Comparison of ENCODE assay signal across 8 cellular contexts in the genomic region with DNA sequence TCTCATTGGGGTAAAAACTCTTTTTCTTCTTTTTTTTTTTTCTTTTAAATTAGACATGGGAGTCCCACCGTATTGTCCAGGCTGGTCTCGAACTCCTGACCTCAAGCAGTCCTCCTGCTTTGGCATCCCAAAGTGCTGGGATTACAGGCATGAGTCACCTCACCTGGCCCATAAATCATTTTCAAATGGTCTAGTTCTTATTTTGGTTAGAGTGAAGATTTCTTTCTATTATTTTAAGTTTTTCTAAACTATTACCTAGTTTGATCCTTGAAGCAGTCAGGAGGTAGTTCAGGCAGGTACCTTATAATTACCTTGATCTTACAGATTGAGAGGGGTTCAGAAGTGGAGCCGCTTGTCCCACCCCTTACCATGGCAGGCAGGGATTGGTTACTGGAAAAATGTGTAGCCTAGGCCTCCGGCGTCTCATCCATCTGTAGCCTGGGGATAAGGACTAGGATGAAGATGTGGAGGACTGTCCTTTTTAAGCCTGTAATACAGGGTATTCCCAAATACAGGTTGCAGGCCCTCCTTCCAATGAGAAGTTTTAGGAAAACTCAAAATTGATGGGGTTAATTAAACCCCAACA. TPM values are rescaled to one million over a fixed set of nuclear protein-coding genes. Genes with fewer than 3 reads are reported as not detected.
A peak's percentile ranks its signal among the peaks of the same experiment; 100 is the strongest.
DNase-seq lines count a peak whose midpoint lies in the region; ATAC-seq and TF ChIP-seq lines count a peak whose summit lies in the region.
"Had no signal": no experiment of that assay in that cellular context is flagged by ENCODE, and none has a peak within 500 bp of the region (broad histone marks: within the 10 kb centered on the region; RNA-seq: fewer than 3 reads in every experiment).

No MANE protein-coding gene starts in this region.

- peaks cover 26 to 32% of the 10 kb centered on the region in 2 donors for H3K36me3 ChIP-seq in duodenal mucosa (ENCODE audit: control insufficient read depth in 1 of 2, insufficient read depth in 2 of 2, low read length in 2 of 2)

- H3K9me3 ChIP-seq in duodenal mucosa (ENCODE audit: control insufficient read depth in 1 of 2, low read length in 2 of 2) = no peaks in the 10 kb centered on the region

- peak overlapping the region; percentile 26 to 65 for H3K9ac ChIP-seq in duodenal mucosa (ENCODE audit: low read depth in 1 of 2, low read length in 2 of 2)

- H3K27me3 ChIP-seq in duodenal mucosa (ENCODE audit: control insufficient read depth in 1 of 2, insufficient read depth in 2 of 2, low read length in 2 of 2) = no peaks in the 10 kb centered on the region

- H3K9me3 Mint-ChIP-seq in osteocyte (ENCODE audit: unreplicated experiment) = no peaks in the 10 kb centered on the region

- H3K4me1 ChIP-seq in duodenal mucosa (ENCODE audit: control insufficient read depth in 1 of 2, insufficient read depth in 2 of 2, low read length in 2 of 2) = peaks cover 31 to 39% of the 10 kb centered on the region in 2 donors

- H3K36me3 Mint-ChIP-seq in osteocyte (ENCODE audit: unreplicated experiment) = peaks cover 7% of the 10 kb centered on the region

- peak overlapping the region; percentile 93 for H3K4me3 ChIP-seq in GM12864 (ENCODE audit: low read depth, low read length)
- peak overlapping the region; percentile 72 for H3K4me3 ChIP-seq in NB4 (ENCODE audit: low read depth, low read length)
- peak overlapping the region in 1 of 2 donors; percentile 14 for H3K4me3 ChIP-seq in duodenal mucosa (ENCODE audit: low read depth in 1 of 2, low read length in 2 of 2)

- no peak for TF ChIP-seq POLR2A in NB4 (IDR thresholded peaks at IDR 0.05; ENCODE audit: extremely low read depth, insufficient read length)

- no peak overlapping the region for H3K27ac Mint-ChIP-seq in osteocyte (ENCODE audit: unreplicated experiment)

- no peaks in the 10 kb centered on the region for H3K27me3 Mint-ChIP-seq in osteocyte (ENCODE audit: unreplicated experiment)

- H3K4me3 Mint-ChIP-seq in osteocyte (ENCODE audit: unreplicated experiment) = peak overlapping the region; percentile 68

- no peak for TF ChIP-seq CTCF in GM12864 (IDR thresholded peaks at IDR 0.05; ENCODE audit: low read depth, low read length, missing control alignments)
- no peak for TF ChIP-seq CTCF in NB4 (IDR thresholded peaks at IDR 0.05; ENCODE audit: low read depth, low read length)
- no peak for TF ChIP-seq CTCF in osteocyte (IDR thresholded peaks at IDR 0.05)

- no peak for DNase-seq in GM12864 (ENCODE audit: low read depth)
- no peak for DNase-seq in NB4 (ENCODE audit: low read depth)
- no peak for DNase-seq in osteocyte (ENCODE audit: extremely low spot score, unreplicated experiment)
- no peak for DNase-seq in stimulated activated naive CD4-positive, alpha-beta T cell (lab: John Stamatoyannopoulos, UW)
- DNase-seq in GM19238 (ENCODE audit: insufficient read length, low spot score) = no peak
- DNase-seq: activated CD4-positive, CD25-positive, alpha-beta regulatory T cell treated with anti-CD3 and anti-CD28 coated beads, Interleukin-2, amount 50 U/mL, for 72 hours had no signal

- no peak overlapping the region for H3K27ac ChIP-seq in duodenal mucosa (ENCODE audit: low read depth, low read length)

- peaks cover 35% of the 10 kb centered on the region for H3K4me1 Mint-ChIP-seq in osteocyte (ENCODE audit: unreplicated experiment)

- no peak for ATAC-seq in HG03469 (IDR thresholded peaks at IDR 0.05; ENCODE audit: unreplicated experiment)

RNA-seq across cellular contexts. Expression of a gene that starts 2.7 kb away (rescaled TPM):
- 89.0 and 89.7 TPM in 2 replicates for total RNA-seq in osteocyte

RNA-seq across cellular contexts. Expression of a gene that starts 9.5 kb away (rescaled TPM):
- total RNA-seq in osteocyte = 23.2 and 23.4 TPM in 2 replicates
